ENCODE assay signal across 1 cellular context in the genomic region with DNA sequence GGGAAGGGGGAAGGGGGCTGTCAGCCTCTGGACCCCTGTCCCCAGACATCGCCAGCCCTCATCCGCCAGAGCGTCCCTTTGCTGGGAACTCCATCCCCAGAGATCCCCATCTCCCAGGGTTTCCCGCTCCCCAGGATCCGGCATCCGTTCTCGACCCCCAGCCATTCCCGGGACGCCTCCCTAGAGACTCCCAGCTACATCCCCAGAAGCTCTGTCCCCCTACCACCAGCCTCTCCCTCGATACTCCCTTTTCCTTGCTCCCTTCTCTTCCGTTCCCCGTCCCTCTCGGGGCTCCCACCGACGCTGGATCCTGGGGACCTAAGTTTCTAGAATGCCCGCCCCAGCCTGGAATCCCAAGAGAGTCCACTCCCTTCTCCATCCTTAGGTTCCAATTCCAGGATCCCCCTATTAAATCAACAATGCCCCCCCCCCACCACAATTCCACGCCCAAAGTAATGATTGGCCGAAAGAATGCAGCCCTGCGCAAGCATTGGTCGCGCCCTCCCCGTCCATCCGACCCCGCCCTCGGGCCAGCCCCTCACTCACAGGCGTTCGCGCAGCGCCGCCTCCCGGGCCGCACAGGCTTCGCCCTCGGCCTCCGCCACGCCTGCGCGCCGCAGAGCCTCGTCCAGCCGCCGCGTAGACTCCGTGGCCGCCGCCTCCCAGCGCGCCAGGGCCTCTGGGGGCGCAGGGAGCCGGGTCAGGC.
TF ChIP-seq lines count a peak whose summit lies in the region.

No MANE protein-coding gene starts in this region.

TF ChIP-seq in HepG2, 621 proteins besides CTCF, POLR2A, EP300 and RAD21 (continues in another document):
- no peak for TF ChIP-seq MIXL1 (CRISPR knock-in tag; IDR thresholded peaks at IDR 0.05)
- no peak for TF ChIP-seq ZNF205 (CRISPR knock-in tag; IDR thresholded peaks at IDR 0.05)
- peak; percentile 17; the same call in 1 of the 2 replicates for TF ChIP-seq SP4 (CRISPR knock-in tag; IDR thresholded peaks at IDR 0.05)
- TF ChIP-seq ZNF121 (CRISPR knock-in tag; IDR thresholded peaks at IDR 0.05), result 0 out of 2 replicates have a peak, but pooled peaks have one; percentile 9
- no peak for TF ChIP-seq ZFP36L1 (CRISPR knock-in tag; IDR thresholded peaks at IDR 0.05)
- no peak for TF ChIP-seq KMT2B (CRISPR knock-in tag; IDR thresholded peaks at IDR 0.05)
- TF ChIP-seq, protein P1, sequence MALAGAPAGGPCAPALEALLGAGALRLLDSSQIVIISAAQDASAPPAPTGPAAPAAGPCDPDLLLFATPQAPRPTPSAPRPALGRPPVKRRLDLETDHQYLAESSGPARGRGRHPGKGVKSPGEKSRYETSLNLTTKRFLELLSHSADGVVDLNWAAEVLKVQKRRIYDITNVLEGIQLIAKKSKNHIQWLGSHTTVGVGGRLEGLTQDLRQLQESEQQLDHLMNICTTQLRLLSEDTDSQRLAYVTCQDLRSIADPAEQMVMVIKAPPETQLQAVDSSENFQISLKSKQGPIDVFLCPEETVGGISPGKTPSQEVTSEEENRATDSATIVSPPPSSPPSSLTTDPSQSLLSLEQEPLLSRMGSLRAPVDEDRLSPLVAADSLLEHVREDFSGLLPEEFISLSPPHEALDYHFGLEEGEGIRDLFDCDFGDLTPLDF (CRISPR knock-in tag; IDR thresholded peaks at IDR 0.05), result no peak
- no peak for TF ChIP-seq ZNF781 (CRISPR knock-in tag; IDR thresholded peaks at IDR 0.05; ENCODE audit: borderline replicate concordance, not compliant biosample characterization)
- TF ChIP-seq ZNF234 (CRISPR knock-in tag; conservative IDR thresholded peaks at IDR 0.05), result no peak
- no peak for TF ChIP-seq RBM22 (optimal IDR thresholded peaks at IDR 0.05; ENCODE audit: low read length)
- TF ChIP-seq POLR2AphosphoS2 (IDR thresholded peaks at IDR 0.05; ENCODE audit: low read depth, low read length), result no peak
- TF ChIP-seq NCOA5 (CRISPR knock-in tag; IDR thresholded peaks at IDR 0.05), result no peak
- TF ChIP-seq NR2F6 (IDR thresholded peaks at IDR 0.05), result no peak
- peak; percentile 22; the same call in 1 of the 2 replicates for TF ChIP-seq NR2F6 (CRISPR knock-in tag; IDR thresholded peaks at IDR 0.05)
- TF ChIP-seq, protein P2, sequence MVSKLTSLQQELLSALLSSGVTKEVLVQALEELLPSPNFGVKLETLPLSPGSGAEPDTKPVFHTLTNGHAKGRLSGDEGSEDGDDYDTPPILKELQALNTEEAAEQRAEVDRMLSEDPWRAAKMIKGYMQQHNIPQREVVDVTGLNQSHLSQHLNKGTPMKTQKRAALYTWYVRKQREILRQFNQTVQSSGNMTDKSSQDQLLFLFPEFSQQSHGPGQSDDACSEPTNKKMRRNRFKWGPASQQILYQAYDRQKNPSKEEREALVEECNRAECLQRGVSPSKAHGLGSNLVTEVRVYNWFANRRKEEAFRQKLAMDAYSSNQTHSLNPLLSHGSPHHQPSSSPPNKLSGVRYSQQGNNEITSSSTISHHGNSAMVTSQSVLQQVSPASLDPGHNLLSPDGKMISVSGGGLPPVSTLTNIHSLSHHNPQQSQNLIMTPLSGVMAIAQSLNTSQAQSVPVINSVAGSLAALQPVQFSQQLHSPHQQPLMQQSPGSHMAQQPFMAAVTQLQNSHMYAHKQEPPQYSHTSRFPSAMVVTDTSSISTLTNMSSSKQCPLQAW (CRISPR knock-in tag; IDR thresholded peaks at IDR 0.05), result no peak
- TF ChIP-seq, protein P3, sequence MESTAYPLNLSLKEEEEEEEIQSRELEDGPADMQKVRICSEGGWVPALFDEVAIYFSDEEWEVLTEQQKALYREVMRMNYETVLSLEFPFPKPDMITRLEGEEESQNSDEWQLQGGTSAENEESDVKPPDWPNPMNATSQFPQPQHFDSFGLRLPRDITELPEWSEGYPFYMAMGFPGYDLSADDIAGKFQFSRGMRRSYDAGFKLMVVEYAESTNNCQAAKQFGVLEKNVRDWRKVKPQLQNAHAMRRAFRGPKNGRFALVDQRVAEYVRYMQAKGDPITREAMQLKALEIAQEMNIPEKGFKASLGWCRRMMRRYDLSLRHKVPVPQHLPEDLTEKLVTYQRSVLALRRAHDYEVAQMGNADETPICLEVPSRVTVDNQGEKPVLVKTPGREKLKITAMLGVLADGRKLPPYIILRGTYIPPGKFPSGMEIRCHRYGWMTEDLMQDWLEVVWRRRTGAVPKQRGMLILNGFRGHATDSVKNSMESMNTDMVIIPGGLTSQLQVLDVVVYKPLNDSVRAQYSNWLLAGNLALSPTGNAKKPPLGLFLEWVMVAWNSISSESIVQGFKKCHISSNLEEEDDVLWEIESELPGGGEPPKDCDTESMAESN (CRISPR knock-in tag; conservative IDR thresholded peaks at IDR 0.05), result peak; percentile 40; the same call in 1 of the 2 replicates
- TF ChIP-seq NR2F2 (IDR thresholded peaks at IDR 0.05; ENCODE audit: borderline replicate concordance, low read depth), result no peak
- peak; percentile 67; the same call in 1 of the 2 replicates for TF ChIP-seq ZNF547 (CRISPR knock-in tag; IDR thresholded peaks at IDR 0.05)
- no peak for TF ChIP-seq HMG20A (CRISPR knock-in tag; IDR thresholded peaks at IDR 0.05; ENCODE audit: borderline replicate concordance)
- TF ChIP-seq ZNF160 (CRISPR knock-in tag; IDR thresholded peaks at IDR 0.05), result no peak
- no peak for TF ChIP-seq ZC3H4 (CRISPR knock-in tag; IDR thresholded peaks at IDR 0.05; ENCODE audit: borderline replicate concordance)
- no peak for TF ChIP-seq ZNF296 (CRISPR knock-in tag; conservative IDR thresholded peaks at IDR 0.05)
- TF ChIP-seq, protein P4, sequence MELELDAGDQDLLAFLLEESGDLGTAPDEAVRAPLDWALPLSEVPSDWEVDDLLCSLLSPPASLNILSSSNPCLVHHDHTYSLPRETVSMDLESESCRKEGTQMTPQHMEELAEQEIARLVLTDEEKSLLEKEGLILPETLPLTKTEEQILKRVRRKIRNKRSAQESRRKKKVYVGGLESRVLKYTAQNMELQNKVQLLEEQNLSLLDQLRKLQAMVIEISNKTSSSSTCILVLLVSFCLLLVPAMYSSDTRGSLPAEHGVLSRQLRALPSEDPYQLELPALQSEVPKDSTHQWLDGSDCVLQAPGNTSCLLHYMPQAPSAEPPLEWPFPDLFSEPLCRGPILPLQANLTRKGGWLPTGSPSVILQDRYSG (CRISPR knock-in tag; IDR thresholded peaks at IDR 0.05), result no peak
- TF ChIP-seq YEATS4 (CRISPR knock-in tag; IDR thresholded peaks at IDR 0.05; ENCODE audit: borderline replicate concordance), result 0 out of 2 replicates have a peak, but pooled peaks have one; percentile 50
- TF ChIP-seq, protein P5, sequence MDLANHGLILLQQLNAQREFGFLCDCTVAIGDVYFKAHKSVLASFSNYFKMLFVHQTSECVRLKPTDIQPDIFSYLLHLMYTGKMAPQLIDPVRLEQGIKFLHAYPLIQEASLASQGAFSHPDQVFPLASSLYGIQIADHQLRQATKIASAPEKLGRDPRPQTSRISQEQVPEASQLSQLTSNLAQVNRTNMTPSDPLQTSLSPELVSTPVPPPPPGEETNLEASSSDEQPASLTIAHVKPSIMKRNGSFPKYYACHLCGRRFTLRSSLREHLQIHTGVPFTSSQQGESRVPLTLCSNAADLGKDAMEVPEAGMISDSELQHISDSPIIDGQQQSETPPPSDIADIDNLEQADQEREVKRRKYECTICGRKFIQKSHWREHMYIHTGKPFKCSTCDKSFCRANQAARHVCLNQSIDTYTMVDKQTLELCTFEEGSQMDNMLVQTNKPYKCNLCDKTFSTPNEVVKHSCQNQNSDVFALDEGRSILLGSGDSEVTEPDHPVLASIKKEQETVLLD (CRISPR knock-in tag; IDR thresholded peaks at IDR 0.05; ENCODE audit: low read depth), result no peak
- no peak; the same call in 1 of the 2 replicates for TF ChIP-seq ZNF225 (CRISPR knock-in tag; IDR thresholded peaks at IDR 0.05)
- no peak for TF ChIP-seq PLRG1 (conservative IDR thresholded peaks at IDR 0.05)
- TF ChIP-seq, protein P6, sequence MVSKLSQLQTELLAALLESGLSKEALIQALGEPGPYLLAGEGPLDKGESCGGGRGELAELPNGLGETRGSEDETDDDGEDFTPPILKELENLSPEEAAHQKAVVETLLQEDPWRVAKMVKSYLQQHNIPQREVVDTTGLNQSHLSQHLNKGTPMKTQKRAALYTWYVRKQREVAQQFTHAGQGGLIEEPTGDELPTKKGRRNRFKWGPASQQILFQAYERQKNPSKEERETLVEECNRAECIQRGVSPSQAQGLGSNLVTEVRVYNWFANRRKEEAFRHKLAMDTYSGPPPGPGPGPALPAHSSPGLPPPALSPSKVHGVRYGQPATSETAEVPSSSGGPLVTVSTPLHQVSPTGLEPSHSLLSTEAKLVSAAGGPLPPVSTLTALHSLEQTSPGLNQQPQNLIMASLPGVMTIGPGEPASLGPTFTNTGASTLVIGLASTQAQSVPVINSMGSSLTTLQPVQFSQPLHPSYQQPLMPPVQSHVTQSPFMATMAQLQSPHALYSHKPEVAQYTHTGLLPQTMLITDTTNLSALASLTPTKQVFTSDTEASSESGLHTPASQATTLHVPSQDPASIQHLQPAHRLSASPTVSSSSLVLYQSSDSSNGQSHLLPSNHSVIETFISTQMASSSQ (IDR thresholded peaks at IDR 0.05; ENCODE audit: low read depth), result no peak
- TF ChIP-seq, protein P6 (CRISPR knock-in tag; IDR thresholded peaks at IDR 0.05; ENCODE audit: borderline replicate concordance), result 0 out of 2 replicates have a peak, but pooled peaks have one; percentile 27
- TF ChIP-seq, protein P7, sequence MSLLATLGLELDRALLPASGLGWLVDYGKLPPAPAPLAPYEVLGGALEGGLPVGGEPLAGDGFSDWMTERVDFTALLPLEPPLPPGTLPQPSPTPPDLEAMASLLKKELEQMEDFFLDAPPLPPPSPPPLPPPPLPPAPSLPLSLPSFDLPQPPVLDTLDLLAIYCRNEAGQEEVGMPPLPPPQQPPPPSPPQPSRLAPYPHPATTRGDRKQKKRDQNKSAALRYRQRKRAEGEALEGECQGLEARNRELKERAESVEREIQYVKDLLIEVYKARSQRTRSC (CRISPR knock-in tag; IDR thresholded peaks at IDR 0.05; ENCODE audit: low read depth), result no peak
- TF ChIP-seq ZBTB38 (CRISPR knock-in tag; IDR thresholded peaks at IDR 0.05), result peak; percentile 58
- TF ChIP-seq CBFB (CRISPR knock-in tag; IDR thresholded peaks at IDR 0.05), result peak; percentile 29; the same call in 1 of the 2 replicates
- peak; percentile 87 for TF ChIP-seq SKI (IDR thresholded peaks at IDR 0.05; ENCODE audit: partially characterized antibody)
- 0 out of 2 replicates have a peak, but pooled peaks have one; percentile 34 for TF ChIP-seq ELF3 (CRISPR knock-in tag; IDR thresholded peaks at IDR 0.05)
- TF ChIP-seq TAF1 (CRISPR knock-in tag; IDR thresholded peaks at IDR 0.05), result 0 out of 2 replicates have a peak, but pooled peaks have one; percentile 13
- no peak for TF ChIP-seq ZBTB42 (CRISPR knock-in tag; IDR thresholded peaks at IDR 0.05)
- no peak for TF ChIP-seq FLYWCH1 (CRISPR knock-in tag; IDR thresholded peaks at IDR 0.05)
- TF ChIP-seq REPIN1 (CRISPR knock-in tag; IDR thresholded peaks at IDR 0.05; ENCODE audit: borderline replicate concordance, low read depth), result peak; percentile 68
- TF ChIP-seq NPAS2 (CRISPR knock-in tag; IDR thresholded peaks at IDR 0.05; ENCODE audit: borderline replicate concordance), result no peak
- TF ChIP-seq, protein P8, sequence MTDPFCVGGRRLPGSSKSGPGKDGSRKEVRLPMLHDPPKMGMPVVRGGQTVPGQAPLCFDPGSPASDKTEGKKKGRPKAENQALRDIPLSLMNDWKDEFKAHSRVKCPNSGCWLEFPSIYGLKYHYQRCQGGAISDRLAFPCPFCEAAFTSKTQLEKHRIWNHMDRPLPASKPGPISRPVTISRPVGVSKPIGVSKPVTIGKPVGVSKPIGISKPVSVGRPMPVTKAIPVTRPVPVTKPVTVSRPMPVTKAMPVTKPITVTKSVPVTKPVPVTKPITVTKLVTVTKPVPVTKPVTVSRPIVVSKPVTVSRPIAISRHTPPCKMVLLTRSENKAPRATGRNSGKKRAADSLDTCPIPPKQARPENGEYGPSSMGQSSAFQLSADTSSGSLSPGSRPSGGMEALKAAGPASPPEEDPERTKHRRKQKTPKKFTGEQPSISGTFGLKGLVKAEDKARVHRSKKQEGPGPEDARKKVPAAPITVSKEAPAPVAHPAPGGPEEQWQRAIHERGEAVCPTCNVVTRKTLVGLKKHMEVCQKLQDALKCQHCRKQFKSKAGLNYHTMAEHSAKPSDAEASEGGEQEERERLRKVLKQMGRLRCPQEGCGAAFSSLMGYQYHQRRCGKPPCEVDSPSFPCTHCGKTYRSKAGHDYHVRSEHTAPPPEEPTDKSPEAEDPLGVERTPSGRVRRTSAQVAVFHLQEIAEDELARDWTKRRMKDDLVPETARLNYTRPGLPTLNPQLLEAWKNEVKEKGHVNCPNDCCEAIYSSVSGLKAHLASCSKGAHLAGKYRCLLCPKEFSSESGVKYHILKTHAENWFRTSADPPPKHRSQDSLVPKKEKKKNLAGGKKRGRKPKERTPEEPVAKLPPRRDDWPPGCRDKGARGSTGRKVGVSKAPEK (CRISPR knock-in tag; IDR thresholded peaks at IDR 0.05; ENCODE audit: borderline replicate concordance), result no peak
- TF ChIP-seq ZNF672 (CRISPR knock-in tag; IDR thresholded peaks at IDR 0.05), result no peak
- no peak for TF ChIP-seq ZSCAN25 (CRISPR knock-in tag; IDR thresholded peaks at IDR 0.05)
- peak; percentile 23; the same call in 1 of the 2 replicates for TF ChIP-seq ZNF567 (CRISPR knock-in tag; IDR thresholded peaks at IDR 0.05; ENCODE audit: borderline replicate concordance)
- TF ChIP-seq WIZ (CRISPR knock-in tag; IDR thresholded peaks at IDR 0.05), result no peak
- no peak for TF ChIP-seq GATA4 (IDR thresholded peaks at IDR 0.05; ENCODE audit: borderline replicate concordance, low read depth)
- peak; percentile 60 for TF ChIP-seq AGO1 (IDR thresholded peaks at IDR 0.05; ENCODE audit: low read depth, low read length, poor library complexity, severe bottlenecking)
- TF ChIP-seq ZSCAN22 (CRISPR knock-in tag; IDR thresholded peaks at IDR 0.05), result no peak
- TF ChIP-seq STAG1 (CRISPR knock-in tag; IDR thresholded peaks at IDR 0.05), result peak; percentile 67
- TF ChIP-seq CENPT (CRISPR knock-in tag; IDR thresholded peaks at IDR 0.05; ENCODE audit: low read depth), result no peak
- TF ChIP-seq XBP1 (CRISPR knock-in tag; IDR thresholded peaks at IDR 0.05), result no peak
- TF ChIP-seq GFI1 (CRISPR knock-in tag; IDR thresholded peaks at IDR 0.05; ENCODE audit: borderline replicate concordance), result no peak; the same call in 1 of the 2 replicates
- TF ChIP-seq HOXA3 (CRISPR knock-in tag; IDR thresholded peaks at IDR 0.05), result peak; percentile 77
